In genomic region chr15:45234562-45235235, GRCh38 we compare ENCODE assay signal across 19 cellular contexts. TPM values are rescaled to one million over a fixed set of nuclear protein-coding genes. Genes with fewer than 3 reads are reported as not detected.
DNase-seq lines count a peak whose midpoint lies in the region; ATAC-seq, FAIRE-seq and TF ChIP-seq lines count a peak whose summit lies in the region.
"Had no signal": no experiment of that assay in that cellular context is flagged by ENCODE, and none has a peak within 500 bp of the region (broad histone marks: within the 10 kb centered on the region; RNA-seq: fewer than 3 reads in every experiment).

No MANE protein-coding gene starts in this region.

- peak; percentile 70 for DNase-seq in NCI-H82 (lab: John Stamatoyannopoulos, UW)
- DNase-seq in NCI-H82 treated with DMSO at 0.1 percent for 48 hours (lab: John Stamatoyannopoulos, UW; ENCODE audit: unreplicated experiment) = no peak
- DNase-seq in GM12878 (ENCODE audit: low read depth, low spot score) = no peak
- DNase-seq in mucosa of gallbladder (ENCODE audit: low spot score) = peak; percentile 67
- DNase-seq in activated naive CD4-positive, alpha-beta T cell treated with anti-CD3 and anti-CD28 coated beads, Interleukin-2, amount 50 U/mL, for 16 hours = no peak
- no peak for DNase-seq in spleen
- no peak for DNase-seq in T-helper 2 cell
- DNase-seq: 8988T; CD4-positive, CD25-positive, alpha-beta regulatory T cell; DMS 273 treated with DMSO at 0.1 percent for 48 hours; DMS79 treated with DMSO at 0.1 percent for 48 hours; EL; GOT3; H9 had no signal

- H3K9me3 ChIP-seq in GM12878 (replicated peaks; ENCODE audit: control insufficient read depth, insufficient read depth, low read length) (peaks cover 2% of the 10 kb centered on the region; the same call in 1 of the 3 replicates), spleen (peaks cover 2 to 72% (median 63%) of the 10 kb centered on the region in 8 donors)

- no peak overlapping the region for H3K4me2 ChIP-seq in GM12878 (ENCODE audit: control insufficient read depth, insufficient read depth)
- H3K4me2 ChIP-seq: BLaER1 treated with 17β-estradiol and CSF1 and Interleukin-3, amounts not matched to agents 10 nM and 100 nM had no signal

- CTCF ChIA-PET in GM12878 (lab: Yijun Ruan, JAX) = no interaction called here

- H3K79me2 ChIP-seq in GM12878 (ENCODE audit: control insufficient read depth, insufficient read depth, low read length) = no peaks in the 10 kb centered on the region

- BruUV-seq in GM12878 (replicated peaks; lab: Mats Ljungman, UMichigan) = no TSS peak

- FAIRE-seq in GM12878 (lab: Jason Lieb, UNC) = no peak
- FAIRE-seq: G401.6, GM12892, HepG2, HTR-8/SVneo had no signal

- H3K4me1 ChIP-seq in GM12878 (ENCODE audit: control insufficient read depth, insufficient read depth, low read length) (no peaks in the 10 kb centered on the region), spleen (no peaks in the 10 kb centered on the region)

- POLR2A ChIA-PET in GM12878 (lab: Charles Lee) = interaction anchor here (0.6 kb wide), 1 partner anchor 41 kb away, joined by 3 read pairs; no protein-coding TSS in a partner anchor

- H4K20me1 ChIP-seq in GM12878 (ENCODE audit: control insufficient read depth, insufficient read depth) = no peaks in the 10 kb centered on the region
- H4K20me1 ChIP-seq: BLaER1 treated with 17β-estradiol and CSF1 and Interleukin-3, amounts not matched to agents 10 nM and 100 nM had no signal

- no peak for TF ChIP-seq RAD21 in GM12878 (IDR thresholded peaks at IDR 0.05; ENCODE audit: insufficient read depth, low read depth, low read length)

- WGBS in GM12878 (ENCODE audit: insufficient coverage, insufficient replicate concordance, low lambda C conversion rate, missing lambda C conversion rate) = 40% methylated on average over 10 of the region's 11 CpGs
- WGBS in spleen, 5 donors = 69 to 80% (median 73%) methylated on average over 11 of the region's 11 CpGs

- SMC1A ChIA-PET in GM12878 (lab: Charles Lee; ENCODE audit: uncharacterized antibody, unreplicated experiment) = interaction anchor here (1.6 kb wide), 1 partner anchor 14 kb away, joined by 3 read pairs; no protein-coding TSS in a partner anchor

- TF ChIP-seq POLR2A in GM12878 (IDR thresholded peaks at IDR 0.05; ENCODE audit: low read depth, low read length) (no peak), spleen (IDR thresholded peaks at IDR 0.05) (no peak)

- H2AFZ ChIP-seq in GM12878 (ENCODE audit: control insufficient read depth, low read depth, low read length) = no peak overlapping the region

- TF ChIP-seq EP300 in GM12878 (IDR thresholded peaks at IDR 0.05; ENCODE audit: borderline replicate concordance in 1 of 2, control insufficient read depth in 1 of 2, low read depth in 2 of 2, low read length in 2 of 2) = no peak

- H3K27me3 ChIP-seq in GM12878 (replicated peaks in 1 of 2; ENCODE audit: control insufficient read depth in 2 of 2, insufficient read depth in 2 of 2, low read length in 1 of 2) (no peaks in the 10 kb centered on the region), spleen (replicated peaks in 1 of 7) (peaks cover 0 to 12% (median 0%) of the 10 kb centered on the region in 7 donors)
- H3K27me3 ChIP-seq: BLaER1 treated with 17β-estradiol and CSF1 and Interleukin-3, amounts not matched to agents 10 nM and 100 nM had no signal

- no peak overlapping the region for H3K9ac ChIP-seq in GM12878 (ENCODE audit: control insufficient read depth, insufficient read depth, low read length)
- H3K9ac ChIP-seq: BLaER1 treated with 17β-estradiol and CSF1 and Interleukin-3, amounts not matched to agents 10 nM and 100 nM had no signal

- RAD21 ChIA-PET in GM12878 (lab: Charles Lee; ENCODE audit: unreplicated experiment) = interaction anchor here (0.6 kb wide), 1 partner anchor 135 kb away, joined by 3 read pairs; no protein-coding TSS in a partner anchor

- H3K4me3 ChIP-seq in GM12878 = no peak overlapping the region
- H3K4me3 ChIP-seq in spleen = no peak overlapping the region
- H3K4me3 ChIP-seq: BLaER1 treated with 17β-estradiol and CSF1 and Interleukin-3, amounts not matched to agents 10 nM and 100 nM had no signal

- ATAC-seq in GM12878 = no peak
- ATAC-seq: HepG2 had no signal

- H3K27ac ChIP-seq in GM12878 (ENCODE audit: control insufficient read depth, insufficient read depth) = no peak overlapping the region
- H3K27ac ChIP-seq in spleen = no peak overlapping the region
- H3K27ac ChIP-seq: BLaER1 treated with 17β-estradiol and CSF1 and Interleukin-3, amounts not matched to agents 10 nM and 100 nM had no signal

- in situ Hi-C loops in GM12878 (cut with MboI) = no loop called here

- no peak for TF ChIP-seq CTCF in GM12878 (IDR thresholded peaks at IDR 0.05 in 2 of 3, conservative IDR thresholded peaks at IDR 0.05 in 1 of 3; ENCODE audit: control insufficient read depth in 2 of 3, extremely low read depth in 1 of 3, insufficient read depth in 1 of 3, low read depth in 3 of 3, low read length in 3 of 3)
- no peak for TF ChIP-seq CTCF in spleen (IDR thresholded peaks at IDR 0.05 in 8 of 11, conservative IDR thresholded peaks at IDR 0.05 in 3 of 11)

- H3K36me3 ChIP-seq in GM12878 (ENCODE audit: control insufficient read depth in 2 of 2, insufficient read depth in 2 of 2, low read length in 1 of 2) (no peaks in the 10 kb centered on the region; a peak in 1 of 4 replicates), spleen (no peaks in the 10 kb centered on the region)
- H3K36me3 ChIP-seq: BLaER1 treated with 17β-estradiol and CSF1 and Interleukin-3, amounts not matched to agents 10 nM and 100 nM had no signal

- intact Hi-C loops in GM12878 (cut with micrococcal nuclease; ENCODE audit: unreplicated experiment) (no loop called here), spleen (cut with DNase I; ENCODE audit: low total_unique reads) (no loop called here)

TF ChIP-seq in GM12878, 131 proteins besides CTCF, POLR2A, EP300 and RAD21 (continues in another document):
- TF ChIP-seq SMARCA5 (IDR thresholded peaks at IDR 0.05) (no peak), CREB1 (IDR thresholded peaks at IDR 0.05; ENCODE audit: low read depth) (no peak), MYB (IDR thresholded peaks at IDR 0.05; ENCODE audit: borderline replicate concordance, low read depth, low read length) (no peak), BCLAF1 (IDR thresholded peaks at IDR 0.05) (no peak)

RNA-seq across cellular contexts. Expression of gene SLC28A2, which starts 17.3 kb away (rescaled TPM):
- not detected in 2 replicates for total RNA-seq in GM12878 (2013; cell fraction: nucleolus; rRNA removed)
- total RNA-seq in GM12878 (2014; rRNA removed) (not detected in 2 replicates), GM12878 (2014; rRNA removed; fragmentation: Illumina TruSeq; extraction: Trizol) (not detected in 2 replicates), GM12878 (2021) (not detected in 2 replicates), mucosa of gallbladder (86.6 TPM), spleen (not detected)
- 0.13 TPM for polyA plus RNA-seq in GM12878 (2011; ENCODE audit: low read depth)
- polyA plus RNA-seq in GM12878 (2011; rRNA removed) (0.03 TPM in 1 of 2 replicates, not detected in the other), GM12878 (2014; fragmentation: Illumina TruSeq; extraction: Trizol) (not detected in 2 replicates), GM12878 (2014; fragmentation: Nextera tagmentation; extraction: Ambion mirVana) (under 1 TPM; 0.02 to 0.11 TPM), GM12878 (2014; rRNA removed) (not detected in 2 replicates), GM12878 (2016; fragmentation: Nextera tagmentation; extraction: Ambion mirVana) (under 1 TPM; 0.18 to 0.21 TPM), spleen (not detected)
- polyA plus RNA-seq in GM12878 (2011; cell fraction: cytosol; rRNA removed) = not detected in 2 replicates
- polyA plus RNA-seq in GM12878 (2011; cell fraction: nucleus; rRNA removed) = not detected in 2 replicates
- polyA plus RNA-seq in GM12878 (2012) = 0.06 TPM in 1 of 2 replicates, not detected in the other
- not detected in 2 replicates for polyA minus RNA-seq in GM12878 (2011; rRNA and poly(A)+ RNA removed)
- polyA minus RNA-seq in GM12878 (2011; cell fraction: cytosol; rRNA and poly(A)+ RNA removed) = not detected in 2 replicates
- polyA minus RNA-seq in GM12878 (2011; cell fraction: nucleus; rRNA and poly(A)+ RNA removed) = not detected in 2 replicates
- total RNA-seq: CD4-positive, CD25-positive, alpha-beta regulatory T cell; H9 had no signal
- polyA plus RNA-seq: CD4-positive, CD25-positive, alpha-beta regulatory T cell had no signal

RNA-seq across cellular contexts. Expression of gene SHF, which starts 46.9 kb away (rescaled TPM):
- 23.9 and 24.1 TPM in 2 replicates for total RNA-seq in GM12878 (2013; cell fraction: nucleolus; rRNA removed)
- total RNA-seq in GM12878 (2014; rRNA removed) (1.6 TPM in 2 replicates), GM12878 (2014; rRNA removed; fragmentation: Illumina TruSeq; extraction: Trizol) (0.58 and 1.7 TPM in 2 replicates), GM12878 (2021) (1.4 and 2.4 TPM in 2 replicates), mucosa of gallbladder (10.4 TPM), spleen (1 to 10 TPM; 5.1 to 8.8 (median 5.8) TPM)
- 2.3 TPM for polyA plus RNA-seq in GM12878 (2011; ENCODE audit: low read depth)
- polyA plus RNA-seq in GM12878 (2011; rRNA removed) (3.9 and 5.7 TPM in 2 replicates), GM12878 (2014; fragmentation: Illumina TruSeq; extraction: Trizol) (0.17 and 1.0 TPM in 2 replicates), GM12878 (2014; fragmentation: Nextera tagmentation; extraction: Ambion mirVana) (under 1 TPM in 1 of 2 experiments, not detected in 1; 0.04 TPM), GM12878 (2014; rRNA removed) (1.2 and 1.3 TPM in 2 replicates), GM12878 (2016; fragmentation: Nextera tagmentation; extraction: Ambion mirVana) (under 1 TPM; 0.08 to 0.75 TPM), spleen (1 to 10 TPM; 1.9 to 4.3 (median 2.4) TPM)
- 5.3 and 5.7 TPM in 2 replicates for polyA plus RNA-seq in GM12878 (2011; cell fraction: cytosol; rRNA removed)
- 7.9 and 12.0 TPM in 2 replicates for polyA plus RNA-seq in GM12878 (2011; cell fraction: nucleus; rRNA removed)
- 8.5 and 8.6 TPM in 2 replicates for polyA plus RNA-seq in GM12878 (2012)
- 3.4 and 10.1 TPM in 2 replicates for polyA minus RNA-seq in GM12878 (2011; rRNA and poly(A)+ RNA removed)
- 0.73 and 4.3 TPM in 2 replicates for polyA minus RNA-seq in GM12878 (2011; cell fraction: cytosol; rRNA and poly(A)+ RNA removed)
- 6.2 and 7.7 TPM in 2 replicates for polyA minus RNA-seq in GM12878 (2011; cell fraction: nucleus; rRNA and poly(A)+ RNA removed)

Comparison
In these comparisons a context has a peak if more than half of its experiments do, and no peak if none do; other contexts are left out.
1. DNase-seq: peak in NCI-H82 (single experiment) and mucosa of gallbladder (single experiment); none in NCI-H82 treated with DMSO at 0.1 percent for 48 hours (single experiment), GM12878 (single experiment), activated naive CD4-positive, alpha-beta T cell treated with anti-CD3 and anti-CD28 coated beads, Interleukin-2, amount 50 U/mL, for 16 hours (single experiment), spleen (single experiment) and T-helper 2 cell (0 of 5).
2. RNA of gene SLC28A2, which starts 17.3 kb away (total RNA-seq): 86.6 TPM in mucosa of gallbladder (single experiment); not detected in GM12878 and not detected in spleen; every median in the first group is over 10 times any median in the second.